Comparison of ENCODE assay signal across 1 cellular context in genomic region chr1:178485467-178486098, GRCh38.
TF ChIP-seq lines count a peak whose summit lies in the region.

No MANE protein-coding gene starts in this region.

TF ChIP-seq in endothelial cell of umbilical vein, 7 proteins besides CTCF, POLR2A, EP300 and RAD21:
- TF ChIP-seq JUN (IDR thresholded peaks at IDR 0.05; ENCODE audit: borderline replicate concordance, insufficient read depth, insufficient read length, low read depth), result no peak
- TF ChIP-seq, protein P1, sequence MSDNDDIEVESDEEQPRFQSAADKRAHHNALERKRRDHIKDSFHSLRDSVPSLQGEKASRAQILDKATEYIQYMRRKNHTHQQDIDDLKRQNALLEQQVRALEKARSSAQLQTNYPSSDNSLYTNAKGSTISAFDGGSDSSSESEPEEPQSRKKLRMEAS (IDR thresholded peaks at IDR 0.05; ENCODE audit: insufficient read depth, insufficient read length), result no peak
- no peak for TF ChIP-seq POLR2AphosphoS5 (IDR thresholded peaks at IDR 0.05; ENCODE audit: insufficient read depth, low read depth, low read length)
- no peak for TF ChIP-seq FOS (IDR thresholded peaks at IDR 0.05; ENCODE audit: borderline replicate concordance, insufficient read depth, low read length)
- TF ChIP-seq EZH2 (IDR thresholded peaks at IDR 0.05; ENCODE audit: borderline replicate concordance, low read depth, low read length, severe bottlenecking), result no peak
- TF ChIP-seq GATA2 (IDR thresholded peaks at IDR 0.05; ENCODE audit: insufficient read depth, insufficient read length, low read depth, low read length), result no peak
- no peak for TF ChIP-seq MYC (IDR thresholded peaks at IDR 0.05; ENCODE audit: low read depth, low read length)
TF ChIP-seq in endothelial cell of umbilical vein: peak in this region for 0.
